In genomic region chr22:39579909-39580571, GRCh38 we compare ENCODE assay signal across 30 cellular contexts. TPM values are rescaled to one million over a fixed set of nuclear protein-coding genes. Genes with fewer than 3 reads are reported as not detected.
"Had no signal": no experiment of that assay in that cellular context is flagged by ENCODE, and none has a peak within 500 bp of the region (broad histone marks: within the 10 kb centered on the region; RNA-seq: fewer than 3 reads in every experiment).

No MANE protein-coding gene starts in this region.

- H3K4me3 ChIP-seq: colonic mucosa, gastrocnemius medialis, hepatocyte, lower lobe of right lung, prostate gland, right atrium auricular region, smooth muscle cell, suprapubic skin had no signal

- DNase-seq: colonic mucosa; effector CD8-positive, alpha-beta T cell; endodermal cell; foreskin fibroblast; gastrocnemius medialis; head of caudate nucleus; immature natural killer cell; islet precursor cell; kidney glomerular epithelial cell; left colon; left ventricle myocardium superior; lower lobe of right lung; naive thymus-derived CD4-positive, alpha-beta T cell; stimulated activated CD4-positive, alpha-beta T cell treated with anti-CD3 and anti-CD28 coated beads, Interleukin-12 subunit alpha, Interleukin-12 subunit beta, amount 100 ng/mL, for 4 hours; stimulated activated CD4-positive, alpha-beta T cell treated with anti-CD3 and anti-CD28 coated beads, Interleukin-1b, Interleukin-23, amount 100 ng/mL, for 48 hours; stimulated activated CD4-positive, alpha-beta T cell treated with anti-CD3 and anti-CD28 coated beads, Interleukin-4, amount 100 ng/mL, for 1 hour; stimulated activated CD8-positive, alpha-beta memory T cell treated with anti-CD3 and anti-CD28 coated beads, Interleukin-4, amount 100 ng/mL, for 48 hours; stimulated activated naive CD4-positive, alpha-beta T cell; stimulated activated naive CD8-positive, alpha-beta T cell treated with anti-CD3 and anti-CD28 coated beads, Interleukin-15, amount 100 ng/mL, for 72 hours; trophoblast cell had no signal

- ATAC-seq: esophagus mucosa; gastrocnemius medialis; left colon; left ventricle myocardium superior; lower lobe of right lung; naive thymus-derived CD4-positive, alpha-beta T cell; sciatic nerve; stimulated activated naive CD8-positive, alpha-beta T cell treated with anti-CD3 and anti-CD28 coated beads, Interleukin-15, amount 100 ng/mL, for 72 hours had no signal

- H3K4me1 Mint-ChIP-seq: central memory CD8-positive, alpha-beta T cell; immature natural killer cell; stimulated activated naive CD8-positive, alpha-beta T cell treated with anti-CD3 and anti-CD28 coated beads, Interleukin-15, amount 100 ng/mL, for 72 hours had no signal

- H3K27ac Mint-ChIP-seq: dendritic cell treated with granulocyte-macrophage colony-stimulating factor and Interleukin-4, amounts not matched to agents 40 ng/mL and 50 ng/mL, for 4 days; endodermal cell; immature natural killer cell; naive thymus-derived CD4-positive, alpha-beta T cell; stimulated activated naive CD8-positive, alpha-beta T cell treated with anti-CD3 and anti-CD28 coated beads, Interleukin-15, amount 100 ng/mL, for 72 hours had no signal

- H3K4me3 Mint-ChIP-seq: central memory CD8-positive, alpha-beta T cell; dendritic cell treated with granulocyte-macrophage colony-stimulating factor and Interleukin-4, amounts not matched to agents 40 ng/mL and 50 ng/mL, for 4 days; endodermal cell; immature natural killer cell; naive thymus-derived CD4-positive, alpha-beta T cell; stimulated activated naive CD8-positive, alpha-beta T cell treated with anti-CD3 and anti-CD28 coated beads, Interleukin-15, amount 100 ng/mL, for 72 hours had no signal

- H3K9me3 Mint-ChIP-seq: endodermal cell, immature natural killer cell had no signal

- H3K36me3 ChIP-seq: colonic mucosa, gastrocnemius medialis, lower lobe of right lung, prostate gland, right atrium auricular region, suprapubic skin had no signal

- H3K27me3 ChIP-seq: colonic mucosa, hepatocyte, right atrium auricular region had no signal

RNA-seq across cellular contexts. Expression of gene CACNA1I, which starts 9.5 kb away (rescaled TPM):
- total RNA-seq: gastrocnemius medialis, glomerular endothelial cell, left ventricle myocardium superior, smooth muscle cell had no signal
